16 cellular contexts compared by ENCODE assay signal in the genomic region with DNA sequence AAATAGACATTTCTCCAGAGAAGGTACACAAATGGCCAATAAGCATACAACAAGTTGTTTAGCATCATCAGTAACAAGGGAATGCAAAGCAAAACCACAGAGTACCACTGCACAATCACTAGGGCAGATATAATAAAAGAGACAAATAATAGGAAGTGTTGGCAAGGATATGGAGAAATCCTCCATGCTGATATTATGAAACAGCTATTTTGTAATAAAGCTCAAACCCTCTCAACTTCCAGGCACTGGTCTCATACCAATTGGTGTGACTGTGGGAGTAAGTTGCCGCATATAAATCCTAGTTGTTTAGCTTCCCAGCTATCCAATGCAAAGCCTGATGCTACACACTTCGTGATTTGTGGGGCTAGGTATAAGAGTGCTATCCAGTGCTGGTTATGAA.
DNase-seq lines count a peak whose midpoint lies in the region; ATAC-seq, FAIRE-seq and TF ChIP-seq lines count a peak whose summit lies in the region.
"Had no signal": no experiment of that assay in that cellular context is flagged by ENCODE, and none has a peak within 500 bp of the region (broad histone marks: within the 10 kb centered on the region; RNA-seq: fewer than 3 reads in every experiment).

No MANE protein-coding gene starts in this region.

- DNase-seq in AG08395 (ENCODE audit: low spot score) (peak; percentile 34), GM12892 (ENCODE audit: insufficient read length) (no peak), SIG-M5 (lab: John Stamatoyannopoulos, UW) (peak; percentile 73), left lobe of liver (ENCODE audit: low spot score) (no peak), germinal center (ENCODE audit: low spot score) (no peak), HUDEP-2 (lab: John Stamatoyannopoulos, UW; ENCODE audit: unreplicated experiment in 76 of 76) (no peak)
- DNase-seq in effector CD4-positive, alpha-beta T cell: no peak
- DNase-seq: activated CD4-positive, alpha-beta T cell treated with anti-CD3 and anti-CD28 coated beads for 36 hours; activated naive CD8-positive, alpha-beta T cell treated with anti-CD3 and anti-CD28 coated beads, Interleukin-2, amount 50 U/mL, for 24 hours; activated T-cell treated with anti-CD3 and anti-CD28 coated beads, Interleukin-2, amount 50 U/mL, for 48 hours; DMS53; NCI-H1436; NCI-H510A treated with DMSO at 0.1 percent for 48 hours; stimulated activated CD4-positive, alpha-beta T cell treated with anti-CD3 and anti-CD28 coated beads, Interleukin-12 subunit alpha, Interleukin-12 subunit beta, amount 100 ng/mL, for 4 hours; testis had no signal

- peak; percentile 64 for ATAC-seq in left lobe of liver
- no peak for ATAC-seq in GM21576 (IDR thresholded peaks at IDR 0.05; ENCODE audit: unreplicated experiment)
- ATAC-seq: activated CD4-positive, alpha-beta T cell treated with anti-CD3 and anti-CD28 coated beads for 36 hours; activated naive CD8-positive, alpha-beta T cell treated with anti-CD3 and anti-CD28 coated beads, Interleukin-2, amount 50 U/mL, for 24 hours had no signal

- TF ChIP-seq POLR2A in GM12892 (IDR thresholded peaks at IDR 0.05; ENCODE audit: low read depth, low read length): no peak

- peak; percentile 17 for FAIRE-seq in GM12892 (lab: Jason Lieb, UNC)

Comparison
In these comparisons a context has a peak if more than half of its experiments do, and no peak if none do; other contexts are left out.
1. DNase-seq: peak in AG08395 (single experiment) and SIG-M5 (single experiment); none in GM12892 (single experiment), left lobe of liver (single experiment), germinal center (single experiment), HUDEP-2 (0 of 76) and effector CD4-positive, alpha-beta T cell (single experiment).